1 cellular context compared by ENCODE assay signal in the genomic region with DNA sequence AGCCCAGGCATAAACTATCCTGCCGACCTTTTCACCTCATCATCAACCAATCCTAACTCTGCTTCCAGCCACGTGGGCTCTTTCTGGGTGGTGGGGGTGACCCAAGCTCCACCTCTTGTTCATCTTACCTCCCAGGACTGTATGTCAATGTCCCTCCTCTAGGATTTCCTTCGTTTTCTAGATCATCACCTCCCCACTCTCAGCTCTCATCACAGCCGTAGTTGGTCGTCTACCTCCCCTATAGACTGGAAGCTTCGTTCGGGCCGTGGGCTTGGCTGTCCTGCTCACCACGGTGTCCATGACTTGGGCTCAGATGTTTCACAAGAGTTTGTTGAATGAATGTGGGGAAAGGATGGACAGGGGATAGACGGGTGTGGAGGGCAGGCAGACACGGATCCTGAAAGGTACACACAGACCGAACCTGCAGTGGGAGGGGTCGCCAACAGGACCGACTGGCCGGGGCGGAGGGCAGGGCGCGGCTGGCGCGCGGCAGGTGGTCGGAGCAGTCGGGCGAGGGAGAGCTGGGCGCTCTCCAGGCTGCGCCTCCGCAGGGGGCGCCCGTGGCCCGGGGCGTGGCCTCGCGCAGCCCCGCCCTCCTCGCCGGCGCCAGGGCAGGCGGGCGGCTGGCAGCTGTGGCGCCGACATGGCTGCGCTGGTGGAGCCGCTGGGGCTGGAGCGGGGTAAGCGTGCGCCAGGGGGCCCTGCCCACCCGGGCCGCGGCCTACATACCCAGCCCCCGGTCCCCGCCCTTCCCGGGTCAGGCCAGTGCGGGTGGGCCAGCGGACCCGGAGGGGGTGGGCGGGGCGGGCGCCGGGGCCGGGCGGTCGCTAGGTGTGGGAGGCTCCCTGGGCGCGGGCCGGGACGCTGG.
TF ChIP-seq lines count a peak whose summit lies in the region.

A gene with protein sequence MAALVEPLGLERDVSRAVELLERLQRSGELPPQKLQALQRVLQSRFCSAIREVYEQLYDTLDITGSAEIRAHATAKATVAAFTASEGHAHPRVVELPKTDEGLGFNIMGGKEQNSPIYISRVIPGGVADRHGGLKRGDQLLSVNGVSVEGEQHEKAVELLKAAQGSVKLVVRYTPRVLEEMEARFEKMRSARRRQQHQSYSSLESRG (plus strand): TSS at position 609 of the 868 bp plus-strand sequence. CDS start 35 bp downstream, at position 644.

TF ChIP-seq in WTC11, 78 proteins besides CTCF, POLR2A, EP300 and RAD21 (continued from another document):
- TF ChIP-seq ETV6 (CRISPR knock-in tag; IDR thresholded peaks at IDR 0.05), result no peak; the same call in 1 of the 2 replicates
- no peak for TF ChIP-seq ZNF317 (CRISPR knock-in tag; IDR thresholded peaks at IDR 0.05; ENCODE audit: borderline replicate concordance, low read depth)
- 0 out of 2 replicates have a peak, but pooled peaks have one; percentile 7 for TF ChIP-seq ZNF671 (CRISPR knock-in tag; IDR thresholded peaks at IDR 0.05)
- no peak for TF ChIP-seq SMAD4 (CRISPR knock-in tag; IDR thresholded peaks at IDR 0.05)
